In genomic region chr9:37739222-37739621, GRCh38 we compare ENCODE assay signal across 1 cellular context.
TF ChIP-seq lines count a peak whose summit lies in the region.

No MANE protein-coding gene starts in this region.

TF ChIP-seq in K562, 482 proteins besides CTCF, POLR2A, EP300 and RAD21:
- TF ChIP-seq ZNF696 (CRISPR knock-in tag; conservative IDR thresholded peaks at IDR 0.05) (no peak), ZZZ3 (IDR thresholded peaks at IDR 0.05) (no peak), CLOCK (CRISPR knock-in tag; IDR thresholded peaks at IDR 0.05; ENCODE audit: borderline replicate concordance) (no peak), NR2F6 (CRISPR knock-in tag; IDR thresholded peaks at IDR 0.05) (no peak), CBFB (CRISPR knock-in tag; IDR thresholded peaks at IDR 0.05) (no peak), SMAD3 (CRISPR knock-in tag; conservative IDR thresholded peaks at IDR 0.05) (no peak), ZSCAN29 (IDR thresholded peaks at IDR 0.05) (no peak), ZNF143 (CRISPR knock-in tag; IDR thresholded peaks at IDR 0.05) (no peak), ZNF668 (CRISPR knock-in tag; IDR thresholded peaks at IDR 0.05) (no peak), SOX6 (IDR thresholded peaks at IDR 0.05) (no peak), ZNF318 (IDR thresholded peaks at IDR 0.05; ENCODE audit: borderline replicate concordance in 1 of 2, low read depth in 1 of 2) (no peak), ZNF644 (tag; IDR thresholded peaks at IDR 0.05; ENCODE audit: low read depth) (no peak), TRIM25 (IDR thresholded peaks at IDR 0.05; ENCODE audit: borderline replicate concordance) (no peak), POLR2G (IDR thresholded peaks at IDR 0.05; ENCODE audit: low read depth, low read length) (no peak), GATAD2B (IDR thresholded peaks at IDR 0.05; ENCODE audit: borderline replicate concordance) (no peak)
TF ChIP-seq in K562: peak in this region for 0.
